24 cellular contexts compared by ENCODE assay signal in genomic region chr14:84998216-84998615, GRCh38.
A peak's percentile ranks its signal among the peaks of the same experiment; 100 is the strongest.
DNase-seq lines count a peak whose midpoint lies in the region; ATAC-seq and TF ChIP-seq lines count a peak whose summit lies in the region.
"Had no signal": no experiment of that assay in that cellular context is flagged by ENCODE, and none has a peak within 500 bp of the region (broad histone marks: within the 10 kb centered on the region; RNA-seq: fewer than 3 reads in every experiment).

No MANE protein-coding gene starts in this region.

- intact Hi-C loops in mucosa of descending colon (cut with DNase I, micrococcal nuclease) (no loop called here), thyroid gland (cut with DNase I) (no loop called here)

- ATAC-seq in mucosa of descending colon (no peak), GM19467 (IDR thresholded peaks at IDR 0.05; ENCODE audit: unreplicated experiment) (no peak)
- ATAC-seq: A549; CD8-positive, alpha-beta T cell had no signal

- no peak for TF ChIP-seq POLR2A in thyroid gland (IDR thresholded peaks at IDR 0.05)

- no peaks in the 10 kb centered on the region for H3K9me3 ChIP-seq in endodermal cell (ENCODE audit: control insufficient read depth, low read length)
- H3K9me3 ChIP-seq in mucosa of descending colon, result peaks cover 9% of the 10 kb centered on the region
- H3K9me3 ChIP-seq in thyroid gland, result no peaks in the 10 kb centered on the region
- H3K9me3 ChIP-seq: A549; BLaER1 treated with 17β-estradiol and CSF1 and Interleukin-3, amounts not matched to agents 10 nM and 100 nM had no signal

- no peaks in the 10 kb centered on the region for H3K9me3 Mint-ChIP-seq in endodermal cell

- H3K27ac Mint-ChIP-seq in endodermal cell, result no peak overlapping the region
- H3K27ac Mint-ChIP-seq: B cell; CD4-positive, alpha-beta T cell; CD8-positive, alpha-beta T cell had no signal

- H3K27ac ChIP-seq in endodermal cell (ENCODE audit: low read depth, low read length) (no peak overlapping the region), thyroid gland (no peak overlapping the region)
- H3K27ac ChIP-seq: 22Rv1; A549; BLaER1 treated with 17β-estradiol and CSF1 and Interleukin-3, amounts not matched to agents 10 nM and 100 nM; C4-2B had no signal

- H3K4me1 ChIP-seq in endodermal cell (ENCODE audit: control insufficient read depth, insufficient read depth, low read length) (no peaks in the 10 kb centered on the region), mucosa of descending colon (ENCODE audit: low read depth) (no peaks in the 10 kb centered on the region), thyroid gland (no peaks in the 10 kb centered on the region)
- H3K4me1 ChIP-seq: A549; BLaER1 treated with 17β-estradiol and CSF1 and Interleukin-3, amounts not matched to agents 10 nM and 100 nM had no signal

- H3K27me3 ChIP-seq in endodermal cell (ENCODE audit: control insufficient read depth, insufficient read depth, low read length, poor library complexity, severe bottlenecking) (no peaks in the 10 kb centered on the region), thyroid gland (no peaks in the 10 kb centered on the region)
- H3K27me3 ChIP-seq: BLaER1 treated with 17β-estradiol and CSF1 and Interleukin-3, amounts not matched to agents 10 nM and 100 nM had no signal

- H3K9ac ChIP-seq in endodermal cell (ENCODE audit: extremely low read depth, low read length, poor library complexity, severe bottlenecking), result no peak overlapping the region
- H3K9ac ChIP-seq: BLaER1 treated with 17β-estradiol and CSF1 and Interleukin-3, amounts not matched to agents 10 nM and 100 nM had no signal

- H3K4me3 ChIP-seq in endodermal cell (ENCODE audit: low read length), result no peak overlapping the region
- H3K4me3 ChIP-seq in mucosa of descending colon, result no peak overlapping the region
- H3K4me3 ChIP-seq in thyroid gland (replicated peaks in 1 of 3), result no peak overlapping the region
- H3K4me3 ChIP-seq: A549; BLaER1 treated with 17β-estradiol and CSF1 and Interleukin-3, amounts not matched to agents 10 nM and 100 nM had no signal

- no peak overlapping the region for H3K4me3 Mint-ChIP-seq in endodermal cell
- H3K4me3 Mint-ChIP-seq: B cell; CD4-positive, alpha-beta T cell; CD8-positive, alpha-beta T cell had no signal

- H3K36me3 ChIP-seq in endodermal cell (ENCODE audit: control insufficient read depth, insufficient read depth, low read length) (no peaks in the 10 kb centered on the region), mucosa of descending colon (ENCODE audit: low read depth) (no peaks in the 10 kb centered on the region), thyroid gland (no peaks in the 10 kb centered on the region)
- H3K36me3 ChIP-seq: BLaER1 treated with 17β-estradiol and CSF1 and Interleukin-3, amounts not matched to agents 10 nM and 100 nM had no signal

- H3K4me1 Mint-ChIP-seq in endodermal cell, result peaks cover 3% of the 10 kb centered on the region
- H3K4me1 Mint-ChIP-seq: B cell had no signal

- H3K36me3 Mint-ChIP-seq in endodermal cell (ENCODE audit: low read depth), result no peaks in the 10 kb centered on the region
- H3K36me3 Mint-ChIP-seq: CD8-positive, alpha-beta T cell had no signal

- DNase-seq in CMK (ENCODE audit: low read depth), result peak; percentile 26
- peak; percentile 57 for DNase-seq in OCI-M1 (lab: John Stamatoyannopoulos, UW)
- peak; percentile 51 for DNase-seq in endodermal cell
- peak; percentile 10 for DNase-seq in iPS-NIHi7 (ENCODE audit: extremely low spot score)
- no peak for DNase-seq in NCI-H69 (lab: John Stamatoyannopoulos, UW)
- DNase-seq in mucosa of descending colon, result no peak
- no peak for DNase-seq in thyroid gland
- DNase-seq: AML-193; CD4-positive, alpha-beta T cell; CD8-positive, alpha-beta T cell; COR-L47; DMS 273 treated with DMSO at 0.1 percent for 48 hours; DMS153; DMS53; DMS79; DND-41; EL; GF-D8 had no signal

- no peaks in the 10 kb centered on the region for H3K27me3 Mint-ChIP-seq in endodermal cell (ENCODE audit: insufficient read depth)
- H3K27me3 Mint-ChIP-seq: B cell; CD4-positive, alpha-beta T cell had no signal

- peak; percentile 41 for TF ChIP-seq CTCF in endodermal cell (conservative IDR thresholded peaks at IDR 0.05)
- TF ChIP-seq CTCF in mucosa of descending colon (IDR thresholded peaks at IDR 0.05), result no peak
- no peak for TF ChIP-seq CTCF in thyroid gland (IDR thresholded peaks at IDR 0.05)

Comparison
In these comparisons a context has a peak if more than half of its experiments do, and no peak if none do; other contexts are left out.
1. DNase-seq: peak in CMK (single experiment), OCI-M1 (single experiment), endodermal cell (single experiment) and iPS-NIHi7 (single experiment); none in NCI-H69 (single experiment), mucosa of descending colon (0 of 3) and thyroid gland (0 of 2).